ENCODE assay signal across 32 cellular contexts in genomic region chr4:168273838-168274237, GRCh38. TPM values are rescaled to one million over a fixed set of nuclear protein-coding genes. Genes with fewer than 3 reads are reported as not detected.
A peak's percentile ranks its signal among the peaks of the same experiment; 100 is the strongest.
DNase-seq lines count a peak whose midpoint lies in the region; ATAC-seq, FAIRE-seq and TF ChIP-seq lines count a peak whose summit lies in the region.
"Had no signal": no experiment of that assay in that cellular context is flagged by ENCODE, and none has a peak within 500 bp of the region (broad histone marks: within the 10 kb centered on the region; RNA-seq: fewer than 3 reads in every experiment).

No MANE protein-coding gene starts in this region.

- intact Hi-C loops in activated CD4-positive, alpha-beta T cell treated with anti-CD3 and anti-CD28 coated beads for 36 hours (cut with DNase I, micrococcal nuclease): no loop called here

- no peaks in the 10 kb centered on the region for H3K9me3 ChIP-seq in HEK293 (ENCODE audit: control insufficient read depth, insufficient read depth, low read depth, low read length)
- H3K9me3 ChIP-seq: Caco-2, SJCRH30 had no signal

- peaks cover 52% of the 10 kb centered on the region for H3K36me3 Mint-ChIP-seq in activated CD4-positive, alpha-beta T cell treated with anti-CD3 and anti-CD28 coated beads for 36 hours (ENCODE audit: low read depth)

- no peaks in the 10 kb centered on the region for H3K27me3 Mint-ChIP-seq in activated CD4-positive, alpha-beta T cell treated with anti-CD3 and anti-CD28 coated beads for 36 hours
- H3K27me3 Mint-ChIP-seq: activated naive CD8-positive, alpha-beta T cell treated with anti-CD3 and anti-CD28 coated beads for 36 hours; dendritic cell treated with granulocyte-macrophage colony-stimulating factor and Interleukin-4, amounts not matched to agents 40 ng/mL and 50 ng/mL, for 4 days had no signal

- peaks cover 5% of the 10 kb centered on the region for H3K4me1 Mint-ChIP-seq in activated CD4-positive, alpha-beta T cell treated with anti-CD3 and anti-CD28 coated beads for 36 hours
- H3K4me1 Mint-ChIP-seq: mesothelial cell of epicardium had no signal

- H3K4me1 ChIP-seq in HEK293 (ENCODE audit: control insufficient read depth, insufficient read depth, low read length): no peaks in the 10 kb centered on the region
- H3K4me1 ChIP-seq: Caco-2, SJCRH30 had no signal

- ATAC-seq in activated CD4-positive, alpha-beta T cell treated with anti-CD3 and anti-CD28 coated beads for 36 hours: peak; percentile 74
- ATAC-seq in HG02852 (IDR thresholded peaks at IDR 0.05; ENCODE audit: unreplicated experiment): no peak
- ATAC-seq: Panc1; right cardiac atrium; stimulated activated naive CD8-positive, alpha-beta T cell treated with anti-CD3 and anti-CD28 coated beads, Interleukin-15, Interleukin-2, amounts not matched to agents 100 U/mL and 50 U/mL, for 24 hours had no signal

- H3K4me3 ChIP-seq in HEK293 (ENCODE audit: low read depth, low read length): no peak overlapping the region
- H3K4me3 ChIP-seq: GM23248, SJCRH30, smooth muscle cell had no signal

- no peaks in the 10 kb centered on the region for H3K9me3 Mint-ChIP-seq in activated CD4-positive, alpha-beta T cell treated with anti-CD3 and anti-CD28 coated beads for 36 hours (ENCODE audit: low read depth)
- H3K9me3 Mint-ChIP-seq: activated naive CD8-positive, alpha-beta T cell treated with anti-CD3 and anti-CD28 coated beads for 36 hours; dendritic cell treated with granulocyte-macrophage colony-stimulating factor and Interleukin-4, amounts not matched to agents 40 ng/mL and 50 ng/mL, for 4 days; HFFc6; mesothelial cell of epicardium had no signal

- H3K27ac ChIP-seq in HEK293 (ENCODE audit: extremely low read depth, low read depth, low read length): no peak overlapping the region
- H3K27ac ChIP-seq: 22Rv1, GM23248, KMS-11, SJCRH30 had no signal

- CTCF ChIA-PET in activated CD4-positive, alpha-beta T cell treated with anti-CD3 and anti-CD28 coated beads for 36 hours (lab: Charles Lee): interaction anchor here (0.7 to 1.3 kb wide), 3 partner anchors 15 to 1259 kb away, joined by 3 read pairs; no protein-coding TSS in a partner anchor
- CTCF ChIA-PET in HEK293 (lab: Yijun Ruan, JAX): no interaction called here

- H3K36me3 ChIP-seq in HEK293 (ENCODE audit: control insufficient read depth in 2 of 2, insufficient read depth in 1 of 2, low read length in 2 of 2): no peaks in the 10 kb centered on the region
- H3K36me3 ChIP-seq: SJCRH30 had no signal

- TF ChIP-seq CTCF in HEK293 (tag by site-specific recombination; IDR thresholded peaks at IDR 0.05): no peak

- H3K4me3 Mint-ChIP-seq in activated CD4-positive, alpha-beta T cell treated with anti-CD3 and anti-CD28 coated beads for 36 hours: no peak overlapping the region
- H3K4me3 Mint-ChIP-seq: activated naive CD8-positive, alpha-beta T cell treated with anti-CD3 and anti-CD28 coated beads for 36 hours; dendritic cell treated with granulocyte-macrophage colony-stimulating factor and Interleukin-4, amounts not matched to agents 40 ng/mL and 50 ng/mL, for 4 days; HFFc6; mesothelial cell of epicardium had no signal

- H3K27ac Mint-ChIP-seq in activated CD4-positive, alpha-beta T cell treated with anti-CD3 and anti-CD28 coated beads for 36 hours: no peak overlapping the region
- H3K27ac Mint-ChIP-seq: activated naive CD8-positive, alpha-beta T cell treated with anti-CD3 and anti-CD28 coated beads for 36 hours; dendritic cell treated with granulocyte-macrophage colony-stimulating factor and Interleukin-4, amounts not matched to agents 40 ng/mL and 50 ng/mL, for 4 days; HFFc6; mesothelial cell of epicardium had no signal

- POLR2A ChIA-PET in activated CD4-positive, alpha-beta T cell treated with anti-CD3 and anti-CD28 coated beads for 36 hours (lab: Charles Lee): no interaction called here
- POLR2A ChIA-PET in HEK293 (lab: Yijun Ruan, JAX): no interaction called here

- FAIRE-seq in RCC 7860 (lab: Jason Lieb, UNC): no peak

- peak; percentile 21 for DNase-seq in activated CD4-positive, alpha-beta T cell treated with anti-CD3 and anti-CD28 coated beads for 36 hours
- no peak for DNase-seq in activated CD4-positive, alpha-beta T cell treated with anti-CD3 and anti-CD28 coated beads for 4 hours
- DNase-seq in amniotic epithelial cell (ENCODE audit: low read depth) (peak; percentile 1), iris pigment epithelial cell (ENCODE audit: low read depth) (peak; percentile 1), RCC 7860 (ENCODE audit: low spot score) (no peak), T-helper 1 cell (no peak)
- DNase-seq: activated CD4-positive, CD25-positive, alpha-beta regulatory T cell; activated gamma-delta T cell; activated naive CD8-positive, alpha-beta T cell treated with anti-CD3 and anti-CD28 coated beads for 36 hours; aorta; C1 segment of cervical spinal cord; Caco-2; caudate nucleus; DMS53; GF-D8; GM23248; HFFc6; NCI-H1417 treated with DMSO at 0.1 percent for 48 hours; NCI-H2081; NCI-H526; NK-92 treated with Interleukin-12 subunit alpha and Interleukin-12 subunit beta, amount 100 ng/mL, for 24 hours; right cardiac atrium; SJCRH30; stimulated activated naive CD8-positive, alpha-beta T cell treated with anti-CD3 and anti-CD28 coated beads, Interleukin-15, Interleukin-2, amounts not matched to agents 100 U/mL and 50 U/mL, for 24 hours had no signal

TF ChIP-seq in HEK293, 187 proteins besides CTCF, POLR2A, EP300 and RAD21:
- no peak for TF ChIP-seq ZNF248 (tag by site-specific recombination; IDR thresholded peaks at IDR 0.05)
- TF ChIP-seq ZNF514 (tag by site-specific recombination; IDR thresholded peaks at IDR 0.05): no peak
- no peak for TF ChIP-seq ZSCAN5A (tag by site-specific recombination; IDR thresholded peaks at IDR 0.05)
- no peak for TF ChIP-seq ZBTB20 (tag by site-specific recombination; IDR thresholded peaks at IDR 0.05)
- TF ChIP-seq ZNF426 (tag by site-specific recombination; IDR thresholded peaks at IDR 0.05): no peak
- TF ChIP-seq ZNF266 (tag by site-specific recombination; IDR thresholded peaks at IDR 0.05; ENCODE audit: low read depth): no peak
- TF ChIP-seq REST (tag by site-specific recombination; IDR thresholded peaks at IDR 0.05): 0 out of 2 replicates have a peak, but pooled peaks have one; percentile 24
- no peak for TF ChIP-seq PRDM1 (tag by site-specific recombination; IDR thresholded peaks at IDR 0.05)
TF ChIP-seq in HEK293: peak in this region for 1.

RNA-seq across cellular contexts. Expression of gene DDX60, which starts 44.7 kb away (rescaled TPM):
- total RNA-seq in activated CD4-positive, alpha-beta T cell treated with anti-CD3 and anti-CD28 coated beads for 36 hours: 10 to 100 TPM; 22.2 to 23.8 TPM

Comparison
In these comparisons a context has a peak if more than half of its experiments do, and no peak if none do; other contexts are left out.
1. DNase-seq: peak in activated CD4-positive, alpha-beta T cell treated with anti-CD3 and anti-CD28 coated beads for 36 hours (single experiment), amniotic epithelial cell (single experiment) and iris pigment epithelial cell (single experiment); none in activated CD4-positive, alpha-beta T cell treated with anti-CD3 and anti-CD28 coated beads for 4 hours (0 of 2), RCC 7860 (single experiment) and T-helper 1 cell (0 of 5).